18 cellular contexts compared by ENCODE assay signal in genomic region chr6:122284848-122285247, GRCh38.
"Had no signal": no experiment of that assay in that cellular context is flagged by ENCODE, and none has a peak within 500 bp of the region (broad histone marks: within the 10 kb centered on the region; RNA-seq: fewer than 3 reads in every experiment).

No MANE protein-coding gene starts in this region.

- H3K4me1 ChIP-seq: SJCRH30 had no signal

- ATAC-seq: SK-N-SH treated with all-trans-retinoic acid at 6 μM for 48 hours had no signal

- H3K4me3 ChIP-seq: MG63, SJCRH30 had no signal

- H3K27ac ChIP-seq: SJCRH30 had no signal

- H3K36me3 ChIP-seq: MG63, SJCRH30 had no signal

- H3K27me3 ChIP-seq: MG63, SJCRH30 had no signal

- DNase-seq: Karpas-422, KBM-7, MG63, NCI-H1092, NCI-H1417 treated with DMSO at 0.1 percent for 48 hours, NCI-H146, NCI-H1694 treated with DMSO at 0.1 percent for 48 hours, NCI-H1930, NCI-H2081 treated with DMSO at 0.1 percent for 48 hours, NCI-H345, NCI-H446 treated with DMSO at 0.1 percent for 48 hours, NCI-H510A treated with DMSO at 0.1 percent for 48 hours, NCI-H526, NCI-H82, RPMI8226, SHP77 treated with DMSO at 0.1 percent for 48 hours, SJCRH30 had no signal
